8 cellular contexts compared by ENCODE assay signal in genomic region chr14:75295491-75296338, GRCh38. TPM values are rescaled to one million over a fixed set of nuclear protein-coding genes. Genes with fewer than 3 reads are reported as not detected.
DNase-seq lines count a peak whose midpoint lies in the region; ATAC-seq and TF ChIP-seq lines count a peak whose summit lies in the region.

No MANE protein-coding gene starts in this region.

- H3K9me3 Mint-ChIP-seq in activated naive CD4-positive, alpha-beta T cell treated with anti-CD3 and anti-CD28 coated beads, Interleukin-2, amount 50 U/mL, for 72 hours, result no peaks in the 10 kb centered on the region
- peaks cover 4% of the 10 kb centered on the region for H3K9me3 Mint-ChIP-seq in glutamatergic neuron (ENCODE audit: unreplicated experiment)

- 2 to 4% methylated on average over 19 of the region's 19 CpGs for WGBS in tibial nerve, 2 donors

- peaks cover 0 to 59% (median 28%) of the 10 kb centered on the region in 4 donors for H3K4me1 ChIP-seq in tibial nerve

- peak overlapping the region; percentile 91 for H3K4me3 Mint-ChIP-seq in glutamatergic neuron (ENCODE audit: unreplicated experiment)

- no peaks in the 10 kb centered on the region for H3K27me3 ChIP-seq in tibial nerve

- H3K9ac ChIP-seq in SK-N-MC (ENCODE audit: insufficient read length), result peak overlapping the region; percentile 83

- peak; percentile 89 for TF ChIP-seq CTCF in glutamatergic neuron (IDR thresholded peaks at IDR 0.05; ENCODE audit: partially characterized antibody, unreplicated experiment)
- peak; percentile 95 to 98 (median 98) for TF ChIP-seq CTCF in tibial nerve (IDR thresholded peaks at IDR 0.05)

- no peaks in the 10 kb centered on the region for H3K27me3 Mint-ChIP-seq in glutamatergic neuron (ENCODE audit: unreplicated experiment)

- H3K36me3 ChIP-seq in SK-N-MC (ENCODE audit: insufficient read depth, low read length) (no peaks in the 10 kb centered on the region), tibial nerve (no peaks in the 10 kb centered on the region)

- peak in 1 of 2 donors; percentile 86 for TF ChIP-seq EP300 in tibial nerve (IDR thresholded peaks at IDR 0.05)

- peak; percentile 31 to 38 for ATAC-seq in activated naive CD4-positive, alpha-beta T cell treated with anti-CD3 and anti-CD28 coated beads, Interleukin-2, amount 50 U/mL, for 72 hours

- H3K36me3 Mint-ChIP-seq in activated naive CD4-positive, alpha-beta T cell treated with anti-CD3 and anti-CD28 coated beads, Interleukin-2, amount 50 U/mL, for 72 hours, result no peaks in the 10 kb centered on the region
- no peaks in the 10 kb centered on the region for H3K36me3 Mint-ChIP-seq in glutamatergic neuron (ENCODE audit: unreplicated experiment)

- H3K9me3 ChIP-seq in SK-N-MC (ENCODE audit: low read depth, low read length) (no peaks in the 10 kb centered on the region), tibial nerve (no peaks in the 10 kb centered on the region)

- H3K27ac ChIP-seq in SK-N-MC, result peak overlapping the region; percentile 97
- peak overlapping the region; percentile 94 to 97 (median 96) for H3K27ac ChIP-seq in tibial nerve

- peak; percentile 4 to 53 for TF ChIP-seq POLR2A in tibial nerve (IDR thresholded peaks at IDR 0.05)

- H3K4me1 Mint-ChIP-seq in glutamatergic neuron (ENCODE audit: low read depth, unreplicated experiment), result peaks cover 6% of the 10 kb centered on the region

- peak overlapping the region in 1 of 2 donors; percentile 50 for H3K27ac Mint-ChIP-seq in activated naive CD4-positive, alpha-beta T cell treated with anti-CD3 and anti-CD28 coated beads, Interleukin-2, amount 50 U/mL, for 72 hours
- no peak overlapping the region for H3K27ac Mint-ChIP-seq in glutamatergic neuron (ENCODE audit: unreplicated experiment)

- peak overlapping the region; percentile 92 for H3K4me3 ChIP-seq in SK-N-MC
- H3K4me3 ChIP-seq in tibial nerve, result peak overlapping the region; percentile 40 to 67 (median 52)

- peak; percentile 79 for DNase-seq in Daoy (ENCODE audit: low read depth)
- peak; percentile 62 for DNase-seq in LHCN-M2 (ENCODE audit: low read depth)
- no peak for DNase-seq in SK-N-MC (ENCODE audit: low read depth, low spot score)
- DNase-seq in activated naive CD4-positive, alpha-beta T cell treated with anti-CD3 and anti-CD28 coated beads, Interleukin-2, amount 50 U/mL, for 72 hours (ENCODE audit: low spot score in 2 of 2), result peak; percentile 79 to 81
- DNase-seq in glutamatergic neuron, result peak; percentile 89
- DNase-seq in occipital lobe (lab: John Stamatoyannopoulos, UW), result peak; percentile 45
- DNase-seq in tibial nerve (ENCODE audit: low spot score in 2 of 2), result peak; percentile 84 to 94
- DNase-seq in HPDE6-E6E7 (ENCODE audit: extremely low spot score), result no peak

RNA-seq across cellular contexts. Expression of gene FOS, which starts 17.1 kb away (rescaled TPM):
- 8.8 and 9.1 TPM in 2 replicates for total RNA-seq in Daoy (2014; rRNA removed; shearing (Covaris generic))
- 5.6 and 8.9 TPM in 2 replicates for total RNA-seq in LHCN-M2 (2014; rRNA removed)
- 0.58 TPM for polyA plus RNA-seq in LHCN-M2 (2012)
- 10 to 100 TPM; 55.8 to 65.9 TPM for total RNA-seq in activated naive CD4-positive, alpha-beta T cell treated with anti-CD3 and anti-CD28 coated beads, Interleukin-2, amount 50 U/mL, for 72 hours
- 2.9 TPM for total RNA-seq in glutamatergic neuron (ENCODE audit: unreplicated experiment)
- total RNA-seq in occipital lobe, result 51.2 TPM
- 1,000 to 10,000 TPM in 1 of 4 donors, 100 to 1,000 TPM in 3; 373 to 1,352 (median 619) TPM for total RNA-seq in tibial nerve

Comparison
In these comparisons a context has a peak if more than half of its experiments do, and no peak if none do; other contexts are left out.
1. DNase-seq: peak in Daoy (single experiment), LHCN-M2 (single experiment), activated naive CD4-positive, alpha-beta T cell treated with anti-CD3 and anti-CD28 coated beads, Interleukin-2, amount 50 U/mL, for 72 hours (2 of 2), glutamatergic neuron (single experiment), occipital lobe (single experiment) and tibial nerve (2 of 2); none in SK-N-MC (single experiment) and HPDE6-E6E7 (single experiment).